ENCODE assay signal across 28 cellular contexts in the genomic region with DNA sequence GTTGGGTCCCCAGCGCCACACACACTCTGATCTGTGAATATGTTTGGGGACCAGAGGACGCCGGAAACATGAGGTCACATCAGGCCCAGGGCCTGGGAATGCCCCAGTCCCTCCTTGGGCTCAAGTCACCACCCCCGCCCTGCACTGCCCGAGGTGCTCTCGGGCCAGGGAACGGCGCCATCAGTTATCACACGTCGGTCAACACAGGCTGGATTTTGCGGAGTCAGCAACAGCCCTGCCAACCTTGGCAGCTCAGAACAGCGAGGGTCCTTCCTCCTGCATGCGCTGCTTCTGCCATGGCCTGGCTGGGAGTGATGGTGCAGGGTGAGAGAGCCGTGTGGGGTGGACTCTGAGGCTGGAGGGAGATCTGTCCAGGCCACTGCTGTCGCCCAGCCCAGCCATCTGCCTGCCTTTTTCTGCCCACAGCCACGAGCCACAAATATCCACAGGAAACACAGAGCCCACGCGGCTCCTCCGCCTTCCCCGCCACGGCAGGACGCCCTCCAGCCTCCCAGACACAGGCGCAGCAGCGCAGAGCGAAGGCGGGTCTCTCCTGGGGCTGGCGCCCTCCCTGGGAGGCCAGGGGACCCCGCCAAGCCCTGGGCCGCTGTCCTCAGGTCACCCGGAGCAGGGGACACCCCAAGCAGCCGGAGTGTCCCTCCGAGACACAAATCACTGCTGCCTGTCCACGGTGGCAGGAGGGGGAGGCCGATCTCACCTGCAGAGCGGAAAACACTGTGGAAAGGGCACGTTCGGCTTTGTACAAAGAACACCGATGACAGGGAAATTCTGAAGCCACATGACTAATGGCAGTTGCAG. TPM values are rescaled to one million over a fixed set of nuclear protein-coding genes. Genes with fewer than 3 reads are reported as not detected.
DNase-seq lines count a peak whose midpoint lies in the region; ATAC-seq, FAIRE-seq and TF ChIP-seq lines count a peak whose summit lies in the region.
"Had no signal": no experiment of that assay in that cellular context is flagged by ENCODE, and none has a peak within 500 bp of the region (broad histone marks: within the 10 kb centered on the region; RNA-seq: fewer than 3 reads in every experiment).

No MANE protein-coding gene starts in this region.

- H3K9ac ChIP-seq in liver (ENCODE audit: low read depth in 1 of 2, low read length in 2 of 2), result no peak overlapping the region

- 51% methylated on average over 38 of the region's 38 CpGs for WGBS in liver
- 72 to 89% (median 80%) methylated on average over 34 to 38 of the region's 38 CpGs for WGBS in spleen, 5 donors

- FAIRE-seq in HTR-8/SVneo (lab: Jason Lieb, UNC), result no peak
- FAIRE-seq: D721Med, GM12892, RCC 7860 had no signal

- H3K4me1 ChIP-seq in liver (ENCODE audit: control insufficient read depth in 4 of 4, insufficient read depth in 4 of 4, low read length in 3 of 4) (peaks cover 7 to 30% (median 24%) of the 10 kb centered on the region in 4 donors), thoracic aorta (ENCODE audit: control insufficient read depth in 1 of 2, low read depth in 2 of 2) (peaks cover 0 to 14% of the 10 kb centered on the region in 2 donors), spleen (peaks cover 0 to 41% (median 13%) of the 10 kb centered on the region in 6 donors)

- intact Hi-C loops in spleen (cut with DNase I; ENCODE audit: low total_unique reads), result no loop called here

- no peaks in the 10 kb centered on the region for H3K27me3 ChIP-seq in liver (ENCODE audit: control insufficient read depth in 4 of 4, insufficient read depth in 4 of 4, low read length in 3 of 4)
- H3K27me3 ChIP-seq in thoracic aorta (replicated peaks; ENCODE audit: insufficient read depth), result no peaks in the 10 kb centered on the region
- H3K27me3 ChIP-seq in spleen (replicated peaks in 1 of 7), result no peaks in the 10 kb centered on the region
- H3K27me3 ChIP-seq: neutrophil had no signal

- no peak for ATAC-seq in thoracic aorta (ENCODE audit: insufficient number of reproducible peaks, low FRiP score, low read depth)
- no peak for ATAC-seq in HG03045 (IDR thresholded peaks at IDR 0.05; ENCODE audit: unreplicated experiment)
- ATAC-seq: activated CD4-positive, CD25-positive, alpha-beta regulatory T cell treated with anti-CD3 and anti-CD28 coated beads, Interleukin-2, amount 50 U/mL, for 24 hours; effector memory CD8-positive, alpha-beta T cell had no signal

- peak; percentile 55 for DNase-seq in LNCaP clone FGC (ENCODE audit: low read depth)
- DNase-seq in cerebellum (ENCODE audit: low spot score), result peak; percentile 93
- DNase-seq in thoracic aorta (ENCODE audit: low spot score), result no peak
- no peak for DNase-seq in spleen
- DNase-seq in HTR-8/SVneo (ENCODE audit: insufficient read length, low spot score), result no peak
- DNase-seq: activated CD4-positive, alpha-beta T cell treated with anti-CD3 and anti-CD28 coated beads, Interleukin-2, amount 50 U/mL, for 48 hours; activated naive CD4-positive, alpha-beta T cell treated with Interleukin-2 at 50 U/mL for 16 hours; CD4-positive, CD25-positive, alpha-beta regulatory T cell; effector memory CD8-positive, alpha-beta T cell; GOT3; head of caudate nucleus; kidney glomerular epithelial cell; NCI-H2029 treated with DMSO at 0.1 percent for 48 hours; NCI-H226; NCI-H69; T-helper 1 cell; trophoblast cell had no signal

- H3K27ac ChIP-seq in liver (ENCODE audit: low read depth in 1 of 2, low read length in 2 of 2), result peak overlapping the region in 1 of 2 donors; percentile 33
- H3K27ac ChIP-seq in thoracic aorta, result peak overlapping the region; percentile 44 to 68
- H3K27ac ChIP-seq in spleen, result peak overlapping the region in 3 of 8 donors; percentile 13 to 56 (median 40)
- H3K27ac ChIP-seq: coronary artery, neutrophil had no signal

- H3K4me3 ChIP-seq in LNCaP clone FGC (ENCODE audit: low read depth, low read length), result no peak overlapping the region
- H3K4me3 ChIP-seq in liver (ENCODE audit: low read depth in 1 of 3, low read length in 3 of 3), result no peak overlapping the region
- no peak overlapping the region for H3K4me3 ChIP-seq in thoracic aorta
- no peak overlapping the region for H3K4me3 ChIP-seq in spleen
- H3K4me3 ChIP-seq: coronary artery, smooth muscle cell had no signal

- TF ChIP-seq POLR2A in spleen (IDR thresholded peaks at IDR 0.05), result no peak

- peaks cover 0 to 13% (median 2%) of the 10 kb centered on the region in 4 donors for H3K36me3 ChIP-seq in liver (ENCODE audit: control insufficient read depth in 4 of 4, insufficient read depth in 3 of 4, low read depth in 1 of 4, low read length in 3 of 4)
- H3K36me3 ChIP-seq in thoracic aorta, result peaks cover 78% of the 10 kb centered on the region
- peaks cover 0 to 100% (median 61%) of the 10 kb centered on the region in 6 donors for H3K36me3 ChIP-seq in spleen

- TF ChIP-seq CTCF in LNCaP clone FGC (IDR thresholded peaks at IDR 0.05; ENCODE audit: control insufficient read depth, extremely low read depth, insufficient read depth) (no peak), liver (IDR thresholded peaks at IDR 0.05; ENCODE audit: low read depth, low read length, missing input control) (no peak), thoracic aorta (IDR thresholded peaks at IDR 0.05) (no peak), spleen (IDR thresholded peaks at IDR 0.05 in 8 of 11, conservative IDR thresholded peaks at IDR 0.05 in 3 of 11) (no peak)

- peak in 1 of 2 donors; percentile 43 for TF ChIP-seq RAD21 in liver (IDR thresholded peaks at IDR 0.05)

- no peaks in the 10 kb centered on the region for H3K9me3 ChIP-seq in liver (ENCODE audit: control insufficient read depth in 4 of 4, low read length in 3 of 4)
- H3K9me3 ChIP-seq in thoracic aorta, result no peaks in the 10 kb centered on the region
- H3K9me3 ChIP-seq in spleen, result peaks cover 0 to 4% (median 0%) of the 10 kb centered on the region in 8 donors
- H3K9me3 ChIP-seq: neutrophil had no signal

TF ChIP-seq in liver, 16 proteins besides CTCF, POLR2A, EP300 and RAD21 (continues in another document):
- TF ChIP-seq FOXA1 (IDR thresholded peaks at IDR 0.05), result peak; percentile 68
- no peak for TF ChIP-seq YY1 (IDR thresholded peaks at IDR 0.05)
- TF ChIP-seq SP1 (IDR thresholded peaks at IDR 0.05), result peak; percentile 32
- TF ChIP-seq FOXA2 (IDR thresholded peaks at IDR 0.05), result peak; percentile 68
- TF ChIP-seq RXRA (IDR thresholded peaks at IDR 0.05), result peak; percentile 83 to 85
- TF ChIP-seq, protein P1, sequence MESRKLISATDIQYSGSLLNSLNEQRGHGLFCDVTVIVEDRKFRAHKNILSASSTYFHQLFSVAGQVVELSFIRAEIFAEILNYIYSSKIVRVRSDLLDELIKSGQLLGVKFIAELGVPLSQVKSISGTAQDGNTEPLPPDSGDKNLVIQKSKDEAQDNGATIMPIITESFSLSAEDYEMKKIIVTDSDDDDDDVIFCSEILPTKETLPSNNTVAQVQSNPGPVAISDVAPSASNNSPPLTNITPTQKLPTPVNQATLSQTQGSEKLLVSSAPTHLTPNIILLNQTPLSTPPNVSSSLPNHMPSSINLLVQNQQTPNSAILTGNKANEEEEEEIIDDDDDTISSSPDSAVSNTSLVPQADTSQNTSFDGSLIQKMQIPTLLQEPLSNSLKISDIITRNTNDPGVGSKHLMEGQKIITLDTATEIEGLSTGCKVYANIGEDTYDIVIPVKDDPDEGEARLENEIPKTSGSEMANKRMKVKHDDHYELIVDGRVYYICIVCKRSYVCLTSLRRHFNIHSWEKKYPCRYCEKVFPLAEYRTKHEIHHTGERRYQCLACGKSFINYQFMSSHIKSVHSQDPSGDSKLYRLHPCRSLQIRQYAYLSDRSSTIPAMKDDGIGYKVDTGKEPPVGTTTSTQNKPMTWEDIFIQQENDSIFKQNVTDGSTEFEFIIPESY (IDR thresholded peaks at IDR 0.05), result no peak
- TF ChIP-seq, protein P2, sequence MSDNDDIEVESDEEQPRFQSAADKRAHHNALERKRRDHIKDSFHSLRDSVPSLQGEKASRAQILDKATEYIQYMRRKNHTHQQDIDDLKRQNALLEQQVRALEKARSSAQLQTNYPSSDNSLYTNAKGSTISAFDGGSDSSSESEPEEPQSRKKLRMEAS (IDR thresholded peaks at IDR 0.05), result no peak
- TF ChIP-seq, protein P3, sequence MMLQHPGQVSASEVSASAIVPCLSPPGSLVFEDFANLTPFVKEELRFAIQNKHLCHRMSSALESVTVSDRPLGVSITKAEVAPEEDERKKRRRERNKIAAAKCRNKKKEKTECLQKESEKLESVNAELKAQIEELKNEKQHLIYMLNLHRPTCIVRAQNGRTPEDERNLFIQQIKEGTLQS (IDR thresholded peaks at IDR 0.05), result no peak

RNA-seq across cellular contexts. Expression of gene CACTIN, which starts 31.6 kb away (rescaled TPM):
- total RNA-seq in cerebellum (15.2 TPM), liver (10 to 100 TPM; 12.7 to 13.2 TPM), thoracic aorta (10 to 100 TPM; 33.4 to 38.0 TPM), spleen (10 to 100 TPM; 18.9 to 27.1 (median 25.7) TPM)
- polyA plus RNA-seq in liver (1 to 10 TPM; 1.9 to 7.4 TPM), spleen (10 to 100 TPM; 10.8 to 21.1 (median 12.0) TPM)

RNA-seq across cellular contexts. Expression of gene PIP5K1C, which starts 42.1 kb away (rescaled TPM):
- total RNA-seq in cerebellum, result 25.2 TPM
- total RNA-seq in liver, result 1 to 10 TPM; 6.7 to 7.4 TPM
- polyA plus RNA-seq in liver, result 1 to 10 TPM; 1.8 to 5.4 TPM
- total RNA-seq in thoracic aorta, result 10 to 100 TPM; 82.6 to 84.5 TPM
- 10 to 100 TPM; 30.2 to 41.9 (median 38.8) TPM for total RNA-seq in spleen
- 10 to 100 TPM in 1 of 3 donors, 1 to 10 TPM in 2; 6.2 to 21.4 (median 7.6) TPM for polyA plus RNA-seq in spleen

RNA-seq across cellular contexts. Expression of gene TJP3, which starts 50.0 kb away (rescaled TPM):
- total RNA-seq in cerebellum (not detected), liver (1 to 10 TPM; 6.0 to 6.1 TPM), thoracic aorta (1 to 10 TPM in 1 of 2 donors, under 1 TPM in 1; 0.41 to 2.1 TPM), spleen (1 to 10 TPM in 6 of 7 donors, under 1 TPM in 1; 0.75 to 9.0 (median 2.5) TPM)
- polyA plus RNA-seq in liver (1 to 10 TPM; 7.3 to 9.8 TPM), spleen (1 to 10 TPM in 2 of 3 donors, under 1 TPM in 1; 0.39 to 1.1 (median 1.1) TPM)
- total RNA-seq: fibroblast of villous mesenchyme, pulmonary artery endothelial cell had no signal

RNA-seq across cellular contexts. Expression of gene TBXA2R, which starts 51.5 kb away (rescaled TPM):
- total RNA-seq in cerebellum (0.45 TPM), liver (1 to 10 TPM; 1.7 to 6.0 TPM), thoracic aorta (10 to 100 TPM; 29.4 to 39.1 TPM), spleen (10 to 100 TPM in 5 of 7 donors, 1 to 10 TPM in 2; 8.7 to 16.1 (median 11.6) TPM)
- polyA plus RNA-seq in liver (1 to 10 TPM; 5.0 to 5.9 TPM), spleen (1 to 10 TPM; 2.1 to 4.4 (median 3.8) TPM)

Comparison
In these comparisons a context has a peak if more than half of its experiments do, and no peak if none do; other contexts are left out.
1. DNase-seq: peak in LNCaP clone FGC (single experiment) and cerebellum (single experiment); none in thoracic aorta (single experiment), spleen (single experiment) and HTR-8/SVneo (single experiment).